In genomic region chr10:3066317-3066931, GRCh38 we compare ENCODE assay signal across 9 cellular contexts. TPM values are rescaled to one million over a fixed set of nuclear protein-coding genes. Genes with fewer than 3 reads are reported as not detected.
A peak's percentile ranks its signal among the peaks of the same experiment; 100 is the strongest.
DNase-seq lines count a peak whose midpoint lies in the region; ATAC-seq, FAIRE-seq and TF ChIP-seq lines count a peak whose summit lies in the region.
"Had no signal": no experiment of that assay in that cellular context is flagged by ENCODE, and none has a peak within 500 bp of the region (broad histone marks: within the 10 kb centered on the region; RNA-seq: fewer than 3 reads in every experiment).

No MANE protein-coding gene starts in this region.

- intact Hi-C loops in ascending aorta (cut with DNase I) (loop anchor here (2.0 to 5.0 kb wide), 2 partner anchors 22 to 56 kb away; no protein-coding TSS in a partner anchor), thyroid gland (cut with DNase I) (no loop called here)

- peak in 1 of 3 experiments; percentile 47 for TF ChIP-seq CTCF in ascending aorta (IDR thresholded peaks at IDR 0.05)
- TF ChIP-seq CTCF in thyroid gland (IDR thresholded peaks at IDR 0.05): peak in 3 of 6 experiments; percentile 9 to 26 (median 25)

- H3K36me3 Mint-ChIP-seq in T-helper 2 cell treated with Interferon-gamma antibody and Interleukin-4, amounts not matched to agents 5 μg/mL and 100 μg/mL, for 36 hours (ENCODE audit: low read depth): peaks cover 21% of the 10 kb centered on the region
- H3K36me3 Mint-ChIP-seq in immature natural killer cell: peaks cover 0 to 5% (median 0%) of the 10 kb centered on the region in 3 donors

- no peaks in the 10 kb centered on the region for H3K27me3 ChIP-seq in ascending aorta
- no peaks in the 10 kb centered on the region for H3K27me3 ChIP-seq in thyroid gland

- H3K27ac Mint-ChIP-seq in T-helper 2 cell treated with Interferon-gamma antibody and Interleukin-4, amounts not matched to agents 5 μg/mL and 100 μg/mL, for 36 hours: no peak overlapping the region
- H3K27ac Mint-ChIP-seq in immature natural killer cell: no peak overlapping the region

- 0 to 13% methylated on average over 3 to 15 of the region's 45 CpGs for WGBS in thyroid gland, 2 donors

- H3K36me3 ChIP-seq in ascending aorta (no peaks in the 10 kb centered on the region), thyroid gland (no peaks in the 10 kb centered on the region)

- no peak for FAIRE-seq in RCC 7860 (lab: Jason Lieb, UNC)
- FAIRE-seq: islet of Langerhans had no signal

- peaks cover 0 to 14% of the 10 kb centered on the region in 2 donors for H3K4me1 ChIP-seq in ascending aorta
- H3K4me1 ChIP-seq in thyroid gland: peaks cover 19 to 24% of the 10 kb centered on the region in 2 donors

- peak overlapping the region; percentile 38 for H3K4me3 Mint-ChIP-seq in T-helper 2 cell treated with Interferon-gamma antibody and Interleukin-4, amounts not matched to agents 5 μg/mL and 100 μg/mL, for 36 hours
- peak overlapping the region; percentile 30 to 79 (median 76) for H3K4me3 Mint-ChIP-seq in immature natural killer cell

- H3K27ac ChIP-seq in ascending aorta (peak overlapping the region; percentile 41 to 72), thyroid gland (peak overlapping the region; percentile 69 to 96 (median 94))

- peaks cover 16% of the 10 kb centered on the region for H3K27me3 Mint-ChIP-seq in T-helper 2 cell treated with Interferon-gamma antibody and Interleukin-4, amounts not matched to agents 5 μg/mL and 100 μg/mL, for 36 hours (ENCODE audit: low read depth)
- H3K27me3 Mint-ChIP-seq in immature natural killer cell (ENCODE audit: low read depth in 3 of 3): peaks cover 0 to 6% (median 2%) of the 10 kb centered on the region in 3 donors

- peaks cover 21% of the 10 kb centered on the region for H3K4me1 Mint-ChIP-seq in T-helper 2 cell treated with Interferon-gamma antibody and Interleukin-4, amounts not matched to agents 5 μg/mL and 100 μg/mL, for 36 hours (ENCODE audit: low read depth)
- peaks cover 14 to 25% of the 10 kb centered on the region in 2 donors for H3K4me1 Mint-ChIP-seq in immature natural killer cell

- peak in 1 of 2 donors; percentile 58 for TF ChIP-seq POLR2A in thyroid gland (IDR thresholded peaks at IDR 0.05)

- DNase-seq in T-helper 2 cell treated with Interferon-gamma antibody and Interleukin-4, amounts not matched to agents 5 μg/mL and 100 μg/mL, for 36 hours (ENCODE audit: low spot score): no peak
- DNase-seq in T-helper 2 cell: no peak
- DNase-seq in ascending aorta (ENCODE audit: low spot score in 2 of 2): peak in 1 of 2 donors; percentile 70
- no peak for DNase-seq in immature natural killer cell
- DNase-seq in thyroid gland: peak; percentile 76
- no peak for DNase-seq in RCC 7860 (ENCODE audit: low spot score)

- H3K4me3 ChIP-seq in ascending aorta (peak overlapping the region; percentile 87), thyroid gland (replicated peaks in 1 of 3) (peak overlapping the region in 2 of 3 donors; percentile 96)

- H3K9me3 Mint-ChIP-seq in T-helper 2 cell treated with Interferon-gamma antibody and Interleukin-4, amounts not matched to agents 5 μg/mL and 100 μg/mL, for 36 hours: no peaks in the 10 kb centered on the region
- H3K9me3 Mint-ChIP-seq in immature natural killer cell: no peaks in the 10 kb centered on the region

- ATAC-seq in HG02623 (IDR thresholded peaks at IDR 0.05; ENCODE audit: unreplicated experiment) (no peak), HG03045 (IDR thresholded peaks at IDR 0.05; ENCODE audit: unreplicated experiment) (no peak)

- H3K9me3 ChIP-seq in ascending aorta (no peaks in the 10 kb centered on the region), thyroid gland (no peaks in the 10 kb centered on the region)

RNA-seq across cellular contexts. Expression of gene PFKP, which starts 0.9 kb away (rescaled TPM):
- total RNA-seq in ascending aorta: 197 TPM
- polyA plus RNA-seq in immature natural killer cell: 10 to 100 TPM; 18.2 to 47.3 (median 30.0) TPM
- 100 to 1,000 TPM in 2 of 4 donors, 10 to 100 TPM in 2; 56.6 to 154 (median 115) TPM for total RNA-seq in thyroid gland

Comparison
In these comparisons a context has a peak if more than half of its experiments do, and no peak if none do; other contexts are left out.
1. DNase-seq: peak in thyroid gland (2 of 2); none in T-helper 2 cell treated with Interferon-gamma antibody and Interleukin-4, amounts not matched to agents 5 μg/mL and 100 μg/mL, for 36 hours (single experiment), T-helper 2 cell (0 of 5), immature natural killer cell (0 of 3) and RCC 7860 (single experiment).